In the genomic region with DNA sequence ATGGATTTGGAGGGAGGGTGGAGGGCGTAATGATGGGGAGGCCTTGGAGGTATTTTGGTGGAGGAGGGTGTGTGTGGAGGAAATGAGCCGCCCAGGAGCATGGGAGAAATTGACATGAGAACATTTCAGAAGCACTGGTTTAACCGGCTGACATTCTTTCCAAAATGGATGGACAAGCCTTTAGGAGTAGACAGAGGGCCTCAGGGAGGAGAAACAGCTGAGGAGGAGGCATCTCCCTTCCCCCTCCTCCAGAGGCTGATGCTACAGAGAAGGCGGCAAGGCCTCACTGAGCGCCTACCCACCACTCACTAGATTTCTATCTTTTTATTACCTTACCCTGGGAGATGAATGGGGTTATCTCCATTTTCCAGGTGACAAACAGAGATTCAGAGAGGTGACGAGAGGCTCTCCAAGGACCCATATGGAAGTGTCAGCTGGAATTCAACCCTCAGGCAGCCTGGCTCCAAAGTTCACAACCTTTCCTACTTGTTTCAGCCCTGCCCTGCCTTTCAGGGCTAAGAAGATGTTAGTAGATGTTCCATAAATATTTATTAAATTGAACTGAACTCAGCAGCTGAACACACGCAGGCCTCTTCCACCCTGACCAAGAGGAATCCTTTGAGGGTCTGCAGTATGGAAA, we compare ENCODE assay signal across 30 cellular contexts.
A peak's percentile ranks its signal among the peaks of the same experiment; 100 is the strongest.
DNase-seq lines count a peak whose midpoint lies in the region; ATAC-seq and TF ChIP-seq lines count a peak whose summit lies in the region.
"Had no signal": no experiment of that assay in that cellular context is flagged by ENCODE, and none has a peak within 500 bp of the region (broad histone marks: within the 10 kb centered on the region; RNA-seq: fewer than 3 reads in every experiment).

No MANE protein-coding gene starts in this region.

- H2BK5ac ChIP-seq in mesendoderm (ENCODE audit: low read length): no peak overlapping the region
- peak overlapping the region; percentile 53 for H2BK5ac ChIP-seq in trophoblast cell (ENCODE audit: low read depth, low read length, poor library complexity)

- H3K27me3 Mint-ChIP-seq in CD4-positive, CD25-positive, alpha-beta regulatory T cell: no peaks in the 10 kb centered on the region
- no peaks in the 10 kb centered on the region for H3K27me3 Mint-ChIP-seq in activated B cell treated with CpG ODN at 0.5 μM for 24 hours
- H3K27me3 Mint-ChIP-seq in CD4-positive, alpha-beta T cell: no peaks in the 10 kb centered on the region
- H3K27me3 Mint-ChIP-seq: activated naive CD4-positive, alpha-beta T cell treated with anti-CD3 and anti-CD28 coated beads, Interleukin-2, amount 50 U/mL, for 24 hours; stimulated activated naive CD8-positive, alpha-beta T cell treated with anti-CD3 and anti-CD28 coated beads, Interleukin-15, Interleukin-2, amounts not matched to agents 100 ng/mL and 50 ng/mL, for 24 hours had no signal

- WGBS in mesendoderm (ENCODE audit: extremely low coverage, insufficient coverage, low lambda C conversion rate): no CpG with 5 or more reads among the region's 7 CpGs
- no CpG with 5 or more reads among the region's 7 CpGs for WGBS in trophoblast cell (ENCODE audit: extremely low coverage, insufficient coverage, insufficient read length)

- no peak for ATAC-seq in CD4-positive, CD25-positive, alpha-beta regulatory T cell (ENCODE audit: low read depth in 2 of 2)
- ATAC-seq in activated B cell treated with CpG ODN at 0.5 μM for 24 hours (ENCODE audit: low read depth): no peak
- ATAC-seq in CD4-positive, alpha-beta T cell (ENCODE audit: poor library complexity): no peak
- ATAC-seq in HG03469 (IDR thresholded peaks at IDR 0.05; ENCODE audit: unreplicated experiment): no peak
- ATAC-seq: left lung, natural killer cell had no signal

- H2BK12ac ChIP-seq in trophoblast cell (ENCODE audit: low read length): peak overlapping the region; percentile 89

- TF ChIP-seq CTCF in activated B cell treated with CpG ODN at 0.5 μM for 24 hours (IDR thresholded peaks at IDR 0.05): no peak
- no peak for TF ChIP-seq CTCF in CD4-positive, alpha-beta T cell (IDR thresholded peaks at IDR 0.05)

- H3K27ac Mint-ChIP-seq in CD4-positive, CD25-positive, alpha-beta regulatory T cell: peak overlapping the region in 2 of 3 donors; percentile 62 to 87
- peak overlapping the region; percentile 82 for H3K27ac Mint-ChIP-seq in activated B cell treated with CpG ODN at 0.5 μM for 24 hours
- H3K27ac Mint-ChIP-seq in CD4-positive, alpha-beta T cell: no peak overlapping the region
- H3K27ac Mint-ChIP-seq: activated naive CD4-positive, alpha-beta T cell treated with anti-CD3 and anti-CD28 coated beads, Interleukin-2, amount 50 U/mL, for 24 hours; activated T-helper 2 cell treated with anti-CD3 and anti-CD28 coated beads, Interferon-gamma antibody, Interleukin-2, Interleukin-4, amounts not matched to agents 10 μg/mL and 5 μg/mL and 100 μg/mL, durations not matched to agents 14 hours and 24 hours and 36 hours; natural killer cell; stimulated activated naive CD8-positive, alpha-beta T cell treated with anti-CD3 and anti-CD28 coated beads, Interleukin-15, Interleukin-2, amounts not matched to agents 100 ng/mL and 50 ng/mL, for 24 hours had no signal

- H3K36me3 ChIP-seq in CD4-positive, CD25-positive, alpha-beta regulatory T cell (ENCODE audit: control insufficient read depth, insufficient read depth, low read length): no peaks in the 10 kb centered on the region
- H3K36me3 ChIP-seq in mesendoderm (ENCODE audit: control insufficient read depth, insufficient read depth, low read length) (no peaks in the 10 kb centered on the region), trophoblast cell (ENCODE audit: control insufficient read depth in 1 of 2, insufficient read depth in 2 of 2, low read length in 2 of 2) (no peaks in the 10 kb centered on the region)
- H3K36me3 ChIP-seq: left lung, ovary, SJCRH30, thoracic aorta had no signal

- no peak overlapping the region for H2AK5ac ChIP-seq in mesendoderm (ENCODE audit: low read length)
- no peak overlapping the region for H2AK5ac ChIP-seq in trophoblast cell (ENCODE audit: low read length)

- no peak for DNase-seq in CD4-positive, CD25-positive, alpha-beta regulatory T cell
- no peak for DNase-seq in activated B cell treated with CpG ODN at 0.5 μM for 24 hours
- peak; percentile 40 for DNase-seq in mesendoderm
- peak; percentile 82 to 88 for DNase-seq in trophoblast cell
- DNase-seq in CD4-positive, alpha-beta T cell: no peak
- no peak for DNase-seq in cortex of kidney (lab: John Stamatoyannopoulos, UW)
- no peak for DNase-seq in NCI-H2227 treated with DMSO at 0.1 percent for 48 hours (lab: John Stamatoyannopoulos, UW)
- DNase-seq: activated CD4-positive, alpha-beta T cell treated with anti-CD3 and anti-CD28 coated beads for 4 hours; activated CD8-positive, alpha-beta memory T cell treated with anti-CD3 and anti-CD28 coated beads for 24 hours; activated T-cell treated with anti-CD3 and anti-CD28 coated beads for 4 hours; AML-193; amygdala; DMS53; immature natural killer cell; left lung; midbrain; natural killer cell; NCI-H1436; NCI-H2081 treated with DMSO at 0.1 percent for 48 hours; NCI-H82; ovary; SJCRH30; SW 1271; T-helper 9 cell had no signal

- H4K5ac ChIP-seq in mesendoderm (ENCODE audit: low read length): no peak overlapping the region

- H3K79me1 ChIP-seq in mesendoderm (ENCODE audit: low read length): no peaks in the 10 kb centered on the region
- H3K79me1 ChIP-seq in trophoblast cell (ENCODE audit: low read length): peaks cover 46% of the 10 kb centered on the region

- H3K4me1 ChIP-seq in CD4-positive, CD25-positive, alpha-beta regulatory T cell (ENCODE audit: control insufficient read depth, insufficient read depth, low read length, poor library complexity, severe bottlenecking): peaks cover 49% of the 10 kb centered on the region
- H3K4me1 ChIP-seq in mesendoderm (ENCODE audit: control insufficient read depth, low read depth, low read length): peaks cover 8% of the 10 kb centered on the region
- peaks cover 28% of the 10 kb centered on the region in 2 experiments for H3K4me1 ChIP-seq in trophoblast cell (ENCODE audit: control insufficient read depth in 1 of 2, insufficient read depth in 2 of 2, low read length in 2 of 2)

- no peak overlapping the region for H3K4me2 ChIP-seq in mesendoderm (ENCODE audit: low read length)
- H3K4me2 ChIP-seq in trophoblast cell (ENCODE audit: low read length): no peak overlapping the region

- no peak overlapping the region for H3K18ac ChIP-seq in mesendoderm (ENCODE audit: low read length)
- H3K18ac ChIP-seq in trophoblast cell (ENCODE audit: low read length): peak overlapping the region; percentile 70

- peaks cover 3% of the 10 kb centered on the region for H3K36me3 Mint-ChIP-seq in CD4-positive, CD25-positive, alpha-beta regulatory T cell
- H3K36me3 Mint-ChIP-seq in activated B cell treated with CpG ODN at 0.5 μM for 24 hours (ENCODE audit: low read depth): no peaks in the 10 kb centered on the region
- no peaks in the 10 kb centered on the region for H3K36me3 Mint-ChIP-seq in CD4-positive, alpha-beta T cell (ENCODE audit: low read depth)
- H3K36me3 Mint-ChIP-seq: activated naive CD4-positive, alpha-beta T cell treated with anti-CD3 and anti-CD28 coated beads, Interleukin-2, amount 50 U/mL, for 24 hours; natural killer cell had no signal

- H3K56ac ChIP-seq in mesendoderm (ENCODE audit: low read length): no peak overlapping the region

- peak overlapping the region in 1 of 4 donors; percentile 36 for H3K4me3 Mint-ChIP-seq in CD4-positive, CD25-positive, alpha-beta regulatory T cell
- no peak overlapping the region for H3K4me3 Mint-ChIP-seq in activated B cell treated with CpG ODN at 0.5 μM for 24 hours
- H3K4me3 Mint-ChIP-seq in CD4-positive, alpha-beta T cell: no peak overlapping the region
- H3K4me3 Mint-ChIP-seq: activated naive CD4-positive, alpha-beta T cell treated with anti-CD3 and anti-CD28 coated beads, Interleukin-2, amount 50 U/mL, for 24 hours; immature natural killer cell; natural killer cell; stimulated activated naive CD8-positive, alpha-beta T cell treated with anti-CD3 and anti-CD28 coated beads, Interleukin-15, Interleukin-2, amounts not matched to agents 100 ng/mL and 50 ng/mL, for 24 hours had no signal

- H2BK120ac ChIP-seq in mesendoderm (ENCODE audit: low read depth, low read length) (no peak overlapping the region), trophoblast cell (ENCODE audit: insufficient read depth, low read length, poor library complexity) (peak overlapping the region; percentile 89)

- CTCF ChIA-PET in activated B cell treated with CpG ODN at 0.5 μM for 24 hours (lab: Charles Lee): no interaction called here
- CTCF ChIA-PET in CD4-positive, alpha-beta T cell (lab: Charles Lee): no interaction called here

- no peaks in the 10 kb centered on the region for H3K9me3 ChIP-seq in CD4-positive, CD25-positive, alpha-beta regulatory T cell (ENCODE audit: control insufficient read depth in 2 of 2, low read length in 2 of 2)
- H3K9me3 ChIP-seq in trophoblast cell (ENCODE audit: insufficient read depth, low read depth, low read length): no peaks in the 10 kb centered on the region
- H3K9me3 ChIP-seq in CD4-positive, alpha-beta T cell (ENCODE audit: control insufficient read depth, low read length): no peaks in the 10 kb centered on the region
- H3K9me3 ChIP-seq: left lung, ovary, SJCRH30, thoracic aorta had no signal

- H3K9me3 Mint-ChIP-seq in CD4-positive, CD25-positive, alpha-beta regulatory T cell: no peaks in the 10 kb centered on the region
- H3K9me3 Mint-ChIP-seq in activated B cell treated with CpG ODN at 0.5 μM for 24 hours: no peaks in the 10 kb centered on the region
- no peaks in the 10 kb centered on the region for H3K9me3 Mint-ChIP-seq in CD4-positive, alpha-beta T cell
- H3K9me3 Mint-ChIP-seq: activated naive CD4-positive, alpha-beta T cell treated with anti-CD3 and anti-CD28 coated beads, Interleukin-2, amount 50 U/mL, for 24 hours; activated T-helper 2 cell treated with anti-CD3 and anti-CD28 coated beads, Interferon-gamma antibody, Interleukin-2, Interleukin-4, amounts not matched to agents 10 μg/mL and 5 μg/mL and 100 μg/mL, durations not matched to agents 14 hours and 24 hours and 36 hours; immature natural killer cell; natural killer cell; stimulated activated naive CD8-positive, alpha-beta T cell treated with anti-CD3 and anti-CD28 coated beads, Interleukin-15, Interleukin-2, amounts not matched to agents 100 ng/mL and 50 ng/mL, for 24 hours had no signal

- peak overlapping the region; percentile 96 for H4K91ac ChIP-seq in trophoblast cell (ENCODE audit: low read depth, low read length)

- H4K8ac ChIP-seq in mesendoderm (ENCODE audit: low read depth, low read length) (no peak overlapping the region), trophoblast cell (ENCODE audit: low read depth, low read length) (no peak overlapping the region)

- H3K9ac ChIP-seq in mesendoderm (ENCODE audit: low read length): no peak overlapping the region
- no peak overlapping the region for H3K9ac ChIP-seq in trophoblast cell (ENCODE audit: low read length)

- no peak overlapping the region for H3K4ac ChIP-seq in mesendoderm (ENCODE audit: low read depth, low read length)
- no peak overlapping the region for H3K4ac ChIP-seq in trophoblast cell (ENCODE audit: low read depth, low read length)

- no peak overlapping the region for H3K4me3 ChIP-seq in CD4-positive, CD25-positive, alpha-beta regulatory T cell (ENCODE audit: low read depth, low read length)
- H3K4me3 ChIP-seq in mesendoderm (ENCODE audit: low read length) (no peak overlapping the region), trophoblast cell (ENCODE audit: low read depth, low read length) (no peak overlapping the region)
- H3K4me3 ChIP-seq: left lung, ovary, SJCRH30, skin epidermis, thoracic aorta had no signal

- H3K27me3 ChIP-seq in CD4-positive, CD25-positive, alpha-beta regulatory T cell (ENCODE audit: control insufficient read depth, insufficient read depth, low read length): no peaks in the 10 kb centered on the region
- H3K27me3 ChIP-seq in mesendoderm (ENCODE audit: insufficient read depth, low read length, poor library complexity): no peaks in the 10 kb centered on the region
- no peaks in the 10 kb centered on the region for H3K27me3 ChIP-seq in trophoblast cell (ENCODE audit: insufficient read depth, low read length)
- H3K27me3 ChIP-seq in CD4-positive, alpha-beta T cell (ENCODE audit: control insufficient read depth, insufficient read depth, low read length): no peaks in the 10 kb centered on the region
- H3K27me3 ChIP-seq: left lung, ovary, SJCRH30 had no signal

- no peak overlapping the region for H2BK15ac ChIP-seq in mesendoderm (replicated peaks; ENCODE audit: low read depth)

- H4K12ac ChIP-seq in trophoblast cell (ENCODE audit: low read depth, low read length): no peak overlapping the region

- POLR2A ChIA-PET in activated B cell treated with CpG ODN at 0.5 μM for 24 hours (lab: Charles Lee): interaction anchor here (0.6 to 18.7 kb wide), 16 partner anchors 10 to 314 kb away, joined by 3 to 585 read pairs (median 7); a partner anchor contains a TSS
- POLR2A ChIA-PET in CD4-positive, alpha-beta T cell (lab: Charles Lee): interaction anchor here (0.9 to 2.1 kb wide), 2 partner anchors 11 to 290 kb away, joined by 3 to 6 read pairs; a partner anchor contains a TSS

- H2AFZ ChIP-seq in trophoblast cell (ENCODE audit: insufficient read depth, low read length, poor library complexity): no peak overlapping the region

- H3K4me1 Mint-ChIP-seq in CD4-positive, CD25-positive, alpha-beta regulatory T cell: peaks cover 17 to 83% (median 33%) of the 10 kb centered on the region in 4 donors
- peaks cover 89% of the 10 kb centered on the region for H3K4me1 Mint-ChIP-seq in activated B cell treated with CpG ODN at 0.5 μM for 24 hours
- H3K4me1 Mint-ChIP-seq in CD4-positive, alpha-beta T cell (ENCODE audit: low read depth): peaks cover 76% of the 10 kb centered on the region

- H3K14ac ChIP-seq in trophoblast cell (ENCODE audit: low read length): peak overlapping the region; percentile 60

- no peaks in the 10 kb centered on the region for H3K79me2 ChIP-seq in mesendoderm (ENCODE audit: control insufficient read depth, insufficient read depth, low read length)
- H3K79me2 ChIP-seq in trophoblast cell (ENCODE audit: control insufficient read depth, insufficient read depth, low read length, poor library complexity): peaks cover 3% of the 10 kb centered on the region

- no peak overlapping the region for H3K27ac ChIP-seq in CD4-positive, CD25-positive, alpha-beta regulatory T cell (ENCODE audit: insufficient read depth, low read length, poor library complexity, severe bottlenecking)
- no peak overlapping the region for H3K27ac ChIP-seq in mesendoderm (ENCODE audit: low read depth, low read length)
- H3K27ac ChIP-seq in trophoblast cell (ENCODE audit: low read depth, low read length): peak overlapping the region; percentile 55
- no peak overlapping the region for H3K27ac ChIP-seq in CD4-positive, alpha-beta T cell (ENCODE audit: low read depth, low read length)
- H3K27ac ChIP-seq: left lung, ovary, SJCRH30, thoracic aorta had no signal

- H3K23ac ChIP-seq in mesendoderm (ENCODE audit: low read length): no peak overlapping the region
- no peak overlapping the region for H3K23ac ChIP-seq in trophoblast cell (ENCODE audit: low read length)

- intact Hi-C loops in activated B cell treated with CpG ODN at 0.5 μM for 24 hours (cut with micrococcal nuclease): no loop called here
- intact Hi-C loops in CD4-positive, alpha-beta T cell (cut with DNase I, micrococcal nuclease): loop anchor here (5.0 to 10.0 kb wide), 2 partner anchors 61 to 284 kb away; no protein-coding TSS in a partner anchor

Comparison
In these comparisons a context has a peak if more than half of its experiments do, and no peak if none do; other contexts are left out.
1. DNase-seq: peak in mesendoderm (single experiment) and trophoblast cell (2 of 2); none in CD4-positive, CD25-positive, alpha-beta regulatory T cell (0 of 3), activated B cell treated with CpG ODN at 0.5 μM for 24 hours (single experiment), CD4-positive, alpha-beta T cell (0 of 10), cortex of kidney (single experiment) and NCI-H2227 treated with DMSO at 0.1 percent for 48 hours (single experiment).